ENCODE assay signal across 25 cellular contexts in genomic region chr3:73411545-73411944, GRCh38.
"Had no signal": no experiment of that assay in that cellular context is flagged by ENCODE, and none has a peak within 500 bp of the region (broad histone marks: within the 10 kb centered on the region; RNA-seq: fewer than 3 reads in every experiment).

No MANE protein-coding gene starts in this region.

- H3K4me1 ChIP-seq: parathyroid adenoma, right lobe of liver had no signal

- H3K9me3 Mint-ChIP-seq: nephron, neural crest cell had no signal

- H3K27me3 ChIP-seq: right atrium auricular region, right lobe of liver, transverse colon, upper lobe of right lung had no signal

- H3K4me3 ChIP-seq: left ventricle myocardium inferior, lung, right atrium auricular region, right lobe of liver, smooth muscle cell, transverse colon, upper lobe of right lung had no signal

- H3K27me3 Mint-ChIP-seq: stimulated activated memory B cell treated with anti-CD40 and anti-IgM and Interleukin-4, amounts not matched to agents 10 μg/mL and 1 μg/mL and 100 μg/mL, for 72 hours had no signal

- H3K36me3 Mint-ChIP-seq: naive thymus-derived CD8-positive, alpha-beta T cell; stimulated activated memory B cell treated with anti-CD40 and anti-IgM and Interleukin-4, amounts not matched to agents 10 μg/mL and 1 μg/mL and 100 μg/mL, for 72 hours had no signal

- H3K36me3 ChIP-seq: left ventricle myocardium inferior, neutrophil, right atrium auricular region, right lobe of liver, transverse colon, upper lobe of right lung had no signal

- ATAC-seq: naive thymus-derived CD8-positive, alpha-beta T cell; right lobe of liver; stimulated activated memory B cell treated with anti-CD40 and anti-IgM and Interleukin-4, amounts not matched to agents 10 μg/mL and 1 μg/mL and 100 μg/mL, for 72 hours; stimulated activated naive CD8-positive, alpha-beta T cell treated with anti-CD3 and anti-CD28 coated beads, Interleukin-15, Interleukin-2, amounts not matched to agents 100 U/mL and 50 U/mL, for 24 hours; upper lobe of right lung had no signal

- H3K4me3 Mint-ChIP-seq: naive thymus-derived CD8-positive, alpha-beta T cell; nephron; neural crest cell; stimulated activated memory B cell treated with anti-CD40 and anti-IgM and Interleukin-4, amounts not matched to agents 10 μg/mL and 1 μg/mL and 100 μg/mL, for 72 hours had no signal

- H3K27ac ChIP-seq: left ventricle myocardium inferior, neutrophil, parathyroid adenoma, right atrium auricular region, right lobe of liver, transverse colon, upper lobe of right lung had no signal

- H3K27ac Mint-ChIP-seq: naive thymus-derived CD8-positive, alpha-beta T cell; stimulated activated memory B cell treated with anti-CD40 and anti-IgM and Interleukin-4, amounts not matched to agents 10 μg/mL and 1 μg/mL and 100 μg/mL, for 72 hours had no signal

- H3K4me1 Mint-ChIP-seq: naive thymus-derived CD8-positive, alpha-beta T cell; neural crest cell; stimulated activated memory B cell treated with anti-CD40 and anti-IgM and Interleukin-4, amounts not matched to agents 10 μg/mL and 1 μg/mL and 100 μg/mL, for 72 hours had no signal

- H3K9me3 ChIP-seq: left ventricle myocardium inferior, neutrophil, right atrium auricular region, right lobe of liver, transverse colon, upper lobe of right lung had no signal

- DNase-seq: head of caudate nucleus; hippocampal formation; kidney; left ventricle myocardium inferior; mesendoderm; midbrain; naive thymus-derived CD8-positive, alpha-beta T cell; occipital lobe; right lobe of liver; stimulated activated CD4-positive, alpha-beta T cell treated with anti-CD3 and anti-CD28 coated beads, Interleukin-1b, Interleukin-23, amount 100 ng/mL, for 48 hours; stimulated activated CD4-positive, alpha-beta T cell treated with anti-CD3 and anti-CD28 coated beads, Interleukin-2, amount 100 ng/mL, for 48 hours; stimulated activated CD4-positive, alpha-beta T cell treated with anti-CD3 and anti-CD28 coated beads, Interleukin-4, amount 100 ng/mL, for 4 hours; stimulated activated CD8-positive, alpha-beta memory T cell treated with anti-CD3 and anti-CD28 coated beads, Interleukin-4, amount 100 ng/mL, for 48 hours; stimulated activated naive CD8-positive, alpha-beta T cell treated with anti-CD3 and anti-CD28 coated beads, Interleukin-15, Interleukin-2, amounts not matched to agents 100 U/mL and 50 U/mL, for 24 hours; substantia nigra; transverse colon; upper lobe of right lung had no signal
